14 cellular contexts compared by ENCODE assay signal in the genomic region with DNA sequence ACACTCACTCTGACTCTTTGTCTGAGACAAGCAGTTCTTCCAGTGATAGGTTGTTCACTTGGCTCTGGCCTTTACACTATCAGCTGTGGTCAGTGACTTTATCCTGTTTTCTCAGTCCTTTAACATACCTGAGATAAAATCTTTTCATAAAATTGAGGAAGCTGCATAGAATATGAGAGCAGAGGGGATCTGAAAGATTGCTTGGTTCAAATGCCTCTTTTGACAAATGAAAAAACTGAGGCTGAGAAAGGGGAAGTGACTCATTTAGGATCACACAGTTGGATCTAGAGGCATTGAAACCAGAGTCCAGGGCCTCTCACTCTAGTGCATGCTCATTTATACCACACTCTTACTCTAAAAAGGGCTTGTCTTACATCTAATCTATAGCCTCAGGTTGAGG.
DNase-seq lines count a peak whose midpoint lies in the region; ATAC-seq and TF ChIP-seq lines count a peak whose summit lies in the region.
"Had no signal": no experiment of that assay in that cellular context is flagged by ENCODE, and none has a peak within 500 bp of the region (broad histone marks: within the 10 kb centered on the region; RNA-seq: fewer than 3 reads in every experiment).

No MANE protein-coding gene starts in this region.

- H3K4me1 ChIP-seq in right cardiac atrium (ENCODE audit: control insufficient read depth, insufficient read depth, low read length): no peaks in the 10 kb centered on the region
- H3K4me1 ChIP-seq: spleen had no signal

- no peaks in the 10 kb centered on the region for H3K27me3 ChIP-seq in right cardiac atrium (ENCODE audit: control insufficient read depth, insufficient read depth)
- H3K27me3 ChIP-seq: spleen had no signal

- intact Hi-C loops in right cardiac atrium (cut with DNase I): no loop called here
- intact Hi-C loops in Right ventricle myocardium inferior (cut with DNase I): no loop called here

- peak; percentile 76 for ATAC-seq in GM18870 (IDR thresholded peaks at IDR 0.05; ENCODE audit: unreplicated experiment)
- ATAC-seq in HG02885 (IDR thresholded peaks at IDR 0.05; ENCODE audit: poor library complexity, unreplicated experiment): peak; percentile 51
- no peak for ATAC-seq in right cardiac atrium
- no peak for ATAC-seq in Right ventricle myocardium inferior
- ATAC-seq: PC-3; stimulated activated naive CD8-positive, alpha-beta T cell treated with anti-CD3 and anti-CD28 coated beads, Interleukin-15, amount 100 ng/mL, for 72 hours had no signal

- no peak overlapping the region for H3K27ac ChIP-seq in right cardiac atrium (ENCODE audit: low read length)
- H3K27ac ChIP-seq: spleen had no signal

- no peak for TF ChIP-seq POLR2A in NB4 (IDR thresholded peaks at IDR 0.05; ENCODE audit: extremely low read depth, insufficient read length)

- DNase-seq in NB4 (ENCODE audit: low read depth): peak; percentile 42
- DNase-seq in fibroblast of mammary gland (ENCODE audit: low read depth): peak; percentile 21
- no peak for DNase-seq in cerebellum (ENCODE audit: low spot score)
- no peak for DNase-seq in right cardiac atrium
- no peak for DNase-seq in D341Med (ENCODE audit: low spot score)
- no peak for DNase-seq in Right ventricle myocardium inferior (ENCODE audit: missing footprints)
- DNase-seq: activated naive CD4-positive, alpha-beta T cell; NCI-H1417; NCI-H2227 treated with DMSO at 0.1 percent for 48 hours; PC-3; spleen; stimulated activated naive CD8-positive, alpha-beta T cell treated with anti-CD3 and anti-CD28 coated beads, Interleukin-15, amount 100 ng/mL, for 72 hours had no signal

- H3K4me3 ChIP-seq in NB4 (ENCODE audit: low read depth, low read length): no peak overlapping the region
- no peak overlapping the region for H3K4me3 ChIP-seq in fibroblast of mammary gland (ENCODE audit: control insufficient read depth, low read depth, low read length)
- no peak overlapping the region for H3K4me3 ChIP-seq in right cardiac atrium (ENCODE audit: low read length)
- H3K4me3 ChIP-seq: spleen had no signal

- TF ChIP-seq CTCF in NB4 (IDR thresholded peaks at IDR 0.05; ENCODE audit: low read depth, low read length): no peak
- no peak for TF ChIP-seq CTCF in fibroblast of mammary gland (conservative IDR thresholded peaks at IDR 0.05; ENCODE audit: control insufficient read depth, insufficient read depth, low read depth, low read length)

- no peaks in the 10 kb centered on the region for H3K9me3 ChIP-seq in right cardiac atrium (ENCODE audit: control insufficient read depth, low read length)

Comparison
In these comparisons a context has a peak if more than half of its experiments do, and no peak if none do; other contexts are left out.
1. ATAC-seq: peak in GM18870 (single experiment) and HG02885 (single experiment); none in right cardiac atrium (0 of 2) and Right ventricle myocardium inferior (single experiment).
2. DNase-seq: peak in NB4 (single experiment) and fibroblast of mammary gland (single experiment); none in cerebellum (single experiment), right cardiac atrium (0 of 3), D341Med (single experiment) and Right ventricle myocardium inferior (single experiment).